In the genomic region with DNA sequence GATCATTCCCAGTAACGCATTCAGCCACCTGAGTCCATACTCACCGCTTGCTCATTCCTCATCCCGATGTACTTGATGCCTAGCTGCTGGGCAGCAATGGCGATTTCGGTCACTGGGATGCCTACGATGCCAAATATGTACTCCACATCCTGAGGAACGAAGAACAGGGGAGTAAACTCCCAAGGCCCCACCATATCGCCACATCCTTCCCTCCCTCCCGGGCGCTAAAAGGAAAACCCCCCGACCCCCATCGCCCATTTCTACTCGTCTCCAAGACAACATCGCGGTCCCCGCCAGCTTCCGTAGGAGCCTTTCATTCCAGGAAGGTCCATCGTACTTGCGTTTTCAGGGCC, we compare ENCODE assay signal across 8 cellular contexts. TPM values are rescaled to one million over a fixed set of nuclear protein-coding genes. Genes with fewer than 3 reads are reported as not detected.
DNase-seq lines count a peak whose midpoint lies in the region; ATAC-seq, FAIRE-seq and TF ChIP-seq lines count a peak whose summit lies in the region.

No MANE protein-coding gene starts in this region.

- H3K27ac ChIP-seq in astrocyte (ENCODE audit: low read depth, low read length) (peak overlapping the region; percentile 86), left lung (peak overlapping the region; percentile 88 to 94), tibial nerve (peak overlapping the region; percentile 73 to 89 (median 86))

- H3K9ac ChIP-seq in astrocyte (ENCODE audit: low read length) = peak overlapping the region; percentile 95

- no peak for TF ChIP-seq EP300 in tibial nerve (IDR thresholded peaks at IDR 0.05)

- intact Hi-C loops in left lung (cut with DNase I) = no loop called here

- peaks cover 41% of the 10 kb centered on the region for H3K36me3 Mint-ChIP-seq in activated CD4-positive, alpha-beta T cell treated with anti-CD3 and anti-CD28 coated beads, Interleukin-2, amount 10 ng/mL, durations not matched to agents 7 days and 5 days (ENCODE audit: low read depth)
- peaks cover 6% of the 10 kb centered on the region for H3K36me3 Mint-ChIP-seq in astrocyte (ENCODE audit: low read depth, unreplicated experiment)

- H4K20me1 ChIP-seq in astrocyte (ENCODE audit: insufficient read depth, low read length) = peaks cover 9% of the 10 kb centered on the region

- peak overlapping the region; percentile 87 for H3K4me2 ChIP-seq in astrocyte (ENCODE audit: low read length)

- H3K4me3 ChIP-seq in astrocyte (ENCODE audit: insufficient read depth, low read depth, low read length) (peak overlapping the region; percentile 98), left lung (peak overlapping the region; percentile 59 to 85), tibial nerve (peak overlapping the region; percentile 62 to 95 (median 79))

- CTCF ChIA-PET in activated CD4-positive, alpha-beta T cell treated with anti-CD3 and anti-CD28 coated beads, Interleukin-2, amount 10 ng/mL, durations not matched to agents 7 days and 5 days (lab: Charles Lee) = interaction anchor here (0.9 to 1.6 kb wide), 5 partner anchors 11 to 214 kb away, joined by 3 to 4 read pairs (median 4); no protein-coding TSS in a partner anchor

- POLR2A ChIA-PET in activated CD4-positive, alpha-beta T cell treated with anti-CD3 and anti-CD28 coated beads, Interleukin-2, amount 10 ng/mL, durations not matched to agents 7 days and 5 days (lab: Charles Lee) = no interaction called here

- peaks cover 5% of the 10 kb centered on the region for H3K9me3 Mint-ChIP-seq in activated CD4-positive, alpha-beta T cell treated with anti-CD3 and anti-CD28 coated beads, Interleukin-2, amount 10 ng/mL, durations not matched to agents 7 days and 5 days
- no peaks in the 10 kb centered on the region for H3K9me3 Mint-ChIP-seq in astrocyte (ENCODE audit: unreplicated experiment)

- peaks cover 16% of the 10 kb centered on the region for H3K79me2 ChIP-seq in astrocyte (ENCODE audit: insufficient read depth, low read length)

- H3K27me3 ChIP-seq in astrocyte (ENCODE audit: insufficient read depth, low read length) = no peaks in the 10 kb centered on the region
- H3K27me3 ChIP-seq in left lung = no peaks in the 10 kb centered on the region
- no peaks in the 10 kb centered on the region for H3K27me3 ChIP-seq in tibial nerve

- ATAC-seq in HG03280 (IDR thresholded peaks at IDR 0.05; ENCODE audit: unreplicated experiment) = peak; percentile 8
- ATAC-seq in left lung = peak; percentile 28

- H3K27me3 Mint-ChIP-seq in activated CD4-positive, alpha-beta T cell treated with anti-CD3 and anti-CD28 coated beads, Interleukin-2, amount 10 ng/mL, durations not matched to agents 7 days and 5 days = no peaks in the 10 kb centered on the region
- no peaks in the 10 kb centered on the region for H3K27me3 Mint-ChIP-seq in astrocyte (ENCODE audit: low read depth, unreplicated experiment)

- 1 to 2% methylated on average over 16 to 19 of the region's 19 CpGs for WGBS in tibial nerve, 2 donors

- H3K27ac Mint-ChIP-seq in activated CD4-positive, alpha-beta T cell treated with anti-CD3 and anti-CD28 coated beads, Interleukin-2, amount 10 ng/mL, durations not matched to agents 7 days and 5 days = peak overlapping the region; percentile 98
- peak overlapping the region; percentile 69 for H3K27ac Mint-ChIP-seq in astrocyte (ENCODE audit: unreplicated experiment)

- peak overlapping the region; percentile 99 for H2AFZ ChIP-seq in astrocyte (ENCODE audit: low read depth, low read length)

- peaks cover 12% of the 10 kb centered on the region for H3K4me1 ChIP-seq in astrocyte (ENCODE audit: insufficient read depth, low read length)
- H3K4me1 ChIP-seq in left lung = peaks cover 6 to 23% of the 10 kb centered on the region in 2 donors
- peaks cover 5 to 29% (median 11%) of the 10 kb centered on the region in 4 donors for H3K4me1 ChIP-seq in tibial nerve

- no peak for DNase-seq in activated CD4-positive, alpha-beta T cell treated with anti-CD3 and anti-CD28 coated beads, Interleukin-2, amount 10 ng/mL, durations not matched to agents 7 days and 5 days
- DNase-seq in activated CD4-positive, alpha-beta T cell treated with anti-CD3 and anti-CD28 coated beads, Interleukin-2, amount 50 U/mL, for 1 hour = no peak
- DNase-seq in astrocyte (ENCODE audit: low read depth) (peak; percentile 13), left lung (no peak), tibial nerve (ENCODE audit: low spot score in 2 of 2) (no peak), Kasumi-1 (lab: John Stamatoyannopoulos, UW) (no peak), epidermal melanocyte (ENCODE audit: insufficient read length, low spot score) (no peak)

- H3K9me3 ChIP-seq in astrocyte (ENCODE audit: insufficient read depth, low read depth, low read length) (no peaks in the 10 kb centered on the region), left lung (no peaks in the 10 kb centered on the region), tibial nerve (no peaks in the 10 kb centered on the region)

- H3K4me1 Mint-ChIP-seq in activated CD4-positive, alpha-beta T cell treated with anti-CD3 and anti-CD28 coated beads, Interleukin-2, amount 10 ng/mL, durations not matched to agents 7 days and 5 days = peaks cover 35% of the 10 kb centered on the region
- peaks cover 7% of the 10 kb centered on the region for H3K4me1 Mint-ChIP-seq in astrocyte (ENCODE audit: low read depth, unreplicated experiment)

- TF ChIP-seq POLR2A in tibial nerve (IDR thresholded peaks at IDR 0.05) = no peak

- FAIRE-seq in astrocyte (lab: Jason Lieb, UNC) = no peak

- TF ChIP-seq CTCF in astrocyte (IDR thresholded peaks at IDR 0.05; ENCODE audit: insufficient read depth, low read depth, low read length) (no peak), left lung (IDR thresholded peaks at IDR 0.05) (no peak), tibial nerve (IDR thresholded peaks at IDR 0.05) (no peak)

- H3K36me3 ChIP-seq in astrocyte (ENCODE audit: insufficient read depth, low read length) (peaks cover 24% of the 10 kb centered on the region), left lung (peaks cover 0 to 26% of the 10 kb centered on the region in 2 donors), tibial nerve (peaks cover 0 to 34% (median 6%) of the 10 kb centered on the region in 3 donors)

- H3K4me3 Mint-ChIP-seq in activated CD4-positive, alpha-beta T cell treated with anti-CD3 and anti-CD28 coated beads, Interleukin-2, amount 10 ng/mL, durations not matched to agents 7 days and 5 days = peak overlapping the region; percentile 98
- peak overlapping the region; percentile 99 for H3K4me3 Mint-ChIP-seq in astrocyte (ENCODE audit: unreplicated experiment)

RNA-seq across cellular contexts. Expression of gene HACL1, which starts 0.3 kb away (rescaled TPM):
- total RNA-seq in activated CD4-positive, alpha-beta T cell treated with anti-CD3 and anti-CD28 coated beads, Interleukin-2, amount 10 ng/mL, durations not matched to agents 7 days and 5 days = 10 to 100 TPM; 23.1 to 25.5 TPM
- total RNA-seq in astrocyte = 17.3 and 17.8 TPM in 2 replicates
- total RNA-seq in left lung = 10 to 100 TPM; 15.5 to 15.6 TPM
- total RNA-seq in tibial nerve = 10 to 100 TPM; 19.0 to 33.3 (median 24.2) TPM

RNA-seq across cellular contexts. Expression of gene BTD, which starts 0.5 kb away (rescaled TPM):
- total RNA-seq in activated CD4-positive, alpha-beta T cell treated with anti-CD3 and anti-CD28 coated beads, Interleukin-2, amount 10 ng/mL, durations not matched to agents 7 days and 5 days = 1 to 10 TPM; 6.6 to 8.1 TPM
- total RNA-seq in astrocyte = 16.2 and 19.0 TPM in 2 replicates
- 10 to 100 TPM; 16.3 to 21.2 TPM for total RNA-seq in left lung
- 10 to 100 TPM; 14.4 to 50.0 (median 40.2) TPM for total RNA-seq in tibial nerve
